27 cellular contexts compared by ENCODE assay signal in genomic region chr15:46460426-46460825, GRCh38.
"Had no signal": no experiment of that assay in that cellular context is flagged by ENCODE, and none has a peak within 500 bp of the region (broad histone marks: within the 10 kb centered on the region; RNA-seq: fewer than 3 reads in every experiment).

No MANE protein-coding gene starts in this region.

- H2AFZ ChIP-seq: hepatocyte had no signal

- H3K36me3 ChIP-seq: colonic mucosa, esophagus muscularis mucosa, gastrocnemius medialis, heart right ventricle, WERI-Rb-1 had no signal

- DNase-seq: activated B cell treated with CpG ODN at 0.5 μM for 24 hours; activated CD4-positive, alpha-beta T cell treated with anti-CD3 and anti-CD28 coated beads for 48 hours; activated CD4-positive, alpha-beta T cell treated with anti-CD3 and anti-CD28 coated beads, Interleukin-2, amount 50 U/mL, for 1 hour; activated CD4-positive, alpha-beta T cell treated with anti-CD3 and anti-CD28 coated beads, Interleukin-2, amount 50 U/mL, for 48 hours; activated CD8-positive, alpha-beta memory T cell treated with anti-CD3 and anti-CD28 coated beads for 24 hours; activated CD8-positive, alpha-beta T cell treated with anti-CD3 and anti-CD28 coated beads for 36 hours; activated effector memory CD4-positive, alpha-beta T cell treated with Interleukin-2 at 50 U/mL for 16 hours; activated gamma-delta T cell treated with Interleukin-2 at 50 U/mL for 16 hours; activated naive CD4-positive, alpha-beta T cell treated with anti-CD3 and anti-CD28 coated beads, Interleukin-2, amount 50 U/mL, for 16 hours; activated naive CD4-positive, alpha-beta T cell treated with Interleukin-2 at 50 U/mL for 16 hours; activated T-cell treated with anti-CD3 and anti-CD28 coated beads, Interleukin-2, amount 50 U/mL, for 4 hours; amniotic stem cell; cerebellar nuclear complex; colonic mucosa; effector memory CD4-positive, alpha-beta T cell; erythroblast; foreskin keratinocyte; gastrocnemius medialis; heart right ventricle; T-helper 17 cell; T1000; WERI-Rb-1 had no signal

- H3K4me2 ChIP-seq: hepatocyte had no signal

- H3K4me1 ChIP-seq: colonic mucosa, esophagus muscularis mucosa, foreskin keratinocyte, gastrocnemius medialis, heart right ventricle had no signal

- ATAC-seq: activated CD4-positive, CD25-positive, alpha-beta regulatory T cell treated with anti-CD3 and anti-CD28 coated beads, Interleukin-2, amount 50 U/mL, for 24 hours; activated CD8-positive, alpha-beta T cell treated with anti-CD3 and anti-CD28 coated beads for 36 hours; activated T-cell treated with anti-CD3 and anti-CD28 coated beads, Interleukin-2, amount 50 U/mL, for 4 hours; activated T-helper 17 cell treated with anti-CD3 and anti-CD28 coated beads, Interleukin-2, amount 50 U/mL, for 72 hours; foreskin keratinocyte; gastrocnemius medialis; heart right ventricle; T-helper 17 cell had no signal

- H3K9me3 ChIP-seq: colonic mucosa, esophagus muscularis mucosa, gastrocnemius medialis, heart right ventricle had no signal

- H3K79me2 ChIP-seq: hepatocyte had no signal

- H3K4me3 ChIP-seq: colonic mucosa, dorsolateral prefrontal cortex, esophagus muscularis mucosa, gastrocnemius medialis, heart right ventricle, hepatocyte had no signal

- H3K27me3 ChIP-seq: colonic mucosa, dorsolateral prefrontal cortex, esophagus muscularis mucosa, foreskin keratinocyte, gastrocnemius medialis, heart right ventricle, hepatocyte had no signal

- H3K27ac ChIP-seq: colonic mucosa, esophagus muscularis mucosa, foreskin keratinocyte, gastrocnemius medialis, heart right ventricle, hepatocyte, WERI-Rb-1 had no signal
